ENCODE assay signal across 1 cellular context in the genomic region with DNA sequence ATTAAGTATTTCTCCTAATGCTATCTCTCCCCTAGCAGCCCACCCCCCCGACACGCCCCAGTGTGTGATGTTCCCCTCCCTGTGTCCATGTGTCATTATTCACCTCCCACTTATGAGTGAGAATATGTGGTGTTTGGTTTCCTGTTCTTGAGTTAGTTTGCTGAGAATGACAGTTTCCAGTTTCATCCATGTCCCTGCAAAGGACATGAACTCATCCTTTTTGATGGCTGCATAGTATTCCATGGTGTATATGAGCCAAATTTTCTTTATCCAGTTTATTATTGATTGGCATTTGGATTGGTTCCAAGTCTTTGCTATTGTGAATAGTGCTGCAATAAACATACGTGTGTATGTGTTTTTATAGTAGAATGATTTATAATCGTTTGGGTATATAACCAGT. TPM values are rescaled to one million over a fixed set of nuclear protein-coding genes. Genes with fewer than 3 reads are reported as not detected.
"Had no signal": no experiment of that assay in that cellular context is flagged by ENCODE, and none has a peak within 500 bp of the region (broad histone marks: within the 10 kb centered on the region; RNA-seq: fewer than 3 reads in every experiment).

No MANE protein-coding gene starts in this region.

RNA-seq across cellular contexts. Expression of gene HEPH, which starts 28.8 kb away (rescaled TPM):
- total RNA-seq: HFFc6 had no signal
